Comparison of ENCODE assay signal across 33 cellular contexts in the genomic region with DNA sequence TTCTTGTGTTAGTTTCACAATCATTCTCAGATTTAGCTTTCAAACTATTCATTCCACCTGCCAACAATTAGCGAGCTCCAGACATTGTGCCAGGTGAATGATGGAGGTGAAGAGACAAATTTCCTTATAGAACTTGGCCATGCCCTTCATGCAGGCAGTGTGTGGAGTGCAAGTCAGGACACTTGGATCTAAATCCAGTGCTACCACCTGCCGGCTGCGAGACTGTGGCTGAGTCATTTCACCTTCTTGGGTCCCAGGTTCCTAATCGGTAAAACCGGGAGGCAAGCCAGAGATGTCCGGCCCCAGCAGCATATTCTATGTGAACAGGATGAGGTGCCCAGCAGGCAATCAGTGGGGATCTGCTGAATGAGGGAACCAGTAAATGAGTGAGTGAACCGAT.
DNase-seq lines count a peak whose midpoint lies in the region; ATAC-seq and TF ChIP-seq lines count a peak whose summit lies in the region.
"Had no signal": no experiment of that assay in that cellular context is flagged by ENCODE, and none has a peak within 500 bp of the region (broad histone marks: within the 10 kb centered on the region; RNA-seq: fewer than 3 reads in every experiment).

No MANE protein-coding gene starts in this region.

- H3K4me3 ChIP-seq in mucosa of rectum (ENCODE audit: low read length in 2 of 2), result peak overlapping the region in 1 of 2 donors; percentile 33
- H3K4me3 ChIP-seq: gastrocnemius medialis, GM23248, lung, ovary, skin epidermis, upper lobe of left lung had no signal

- no peaks in the 10 kb centered on the region for H3K9me3 ChIP-seq in mucosa of rectum (ENCODE audit: control insufficient read depth in 2 of 2, low read length in 2 of 2)
- H3K9me3 ChIP-seq: gastrocnemius medialis, ovary, upper lobe of left lung had no signal

- no peaks in the 10 kb centered on the region for H3K36me3 ChIP-seq in mucosa of rectum (ENCODE audit: control insufficient read depth in 2 of 2, insufficient read depth in 2 of 2, low read length in 2 of 2)
- H3K36me3 ChIP-seq: gastrocnemius medialis, ovary, upper lobe of left lung had no signal

- CTCF ChIA-PET in HEK293T (lab: Yijun Ruan, JAX), result interaction anchor here (0.6 kb wide), 1 partner anchor 16 kb away, joined by 3 read pairs; no protein-coding TSS in a partner anchor

- H3K27me3 Mint-ChIP-seq in dendritic cell treated with granulocyte-macrophage colony-stimulating factor and Interleukin-4, amounts not matched to agents 40 ng/mL and 50 ng/mL, for 4 days, result peaks cover 4% of the 10 kb centered on the region

- H3K27ac Mint-ChIP-seq in dendritic cell treated with granulocyte-macrophage colony-stimulating factor and Interleukin-4, amounts not matched to agents 40 ng/mL and 50 ng/mL, for 4 days, result peak overlapping the region; percentile 48
- H3K27ac Mint-ChIP-seq: activated naive CD8-positive, alpha-beta T cell treated with anti-CD3 and anti-CD28 coated beads, Interleukin-2, amount 50 U/mL, for 24 hours; activated T-cell treated with anti-CD3 and anti-CD28 coated beads, Interleukin-2, amount 50 U/mL, for 72 hours; CD4-positive, CD25-positive, alpha-beta regulatory T cell; endodermal cell; HFFc6; stimulated activated naive B cell treated with anti-CD40 and anti-IgM and Interleukin-4, amounts not matched to agents 10 μg/mL and 1 μg/mL and 100 μg/mL, for 72 hours; T-helper 1 cell treated with Interleukin-12 subunit alpha and Interleukin-12 subunit beta and Interleukin-4 antibody, amounts not matched to agents 30 μg/mL and 1 μg/mL, for 36 hours had no signal

- peaks cover 71% of the 10 kb centered on the region for H3K4me1 Mint-ChIP-seq in dendritic cell treated with granulocyte-macrophage colony-stimulating factor and Interleukin-4, amounts not matched to agents 40 ng/mL and 50 ng/mL, for 4 days (ENCODE audit: low read depth)

- no peak for TF ChIP-seq CTCF in C4-2B (conservative IDR thresholded peaks at IDR 0.05)

- no peaks in the 10 kb centered on the region for H3K27me3 ChIP-seq in mucosa of rectum (ENCODE audit: control insufficient read depth in 2 of 2, insufficient read depth in 2 of 2, low read length in 2 of 2)
- H3K27me3 ChIP-seq: ovary, upper lobe of left lung had no signal

- H3K36me3 Mint-ChIP-seq in dendritic cell treated with granulocyte-macrophage colony-stimulating factor and Interleukin-4, amounts not matched to agents 40 ng/mL and 50 ng/mL, for 4 days (ENCODE audit: low read depth), result no peaks in the 10 kb centered on the region
- H3K36me3 Mint-ChIP-seq: CD4-positive, CD25-positive, alpha-beta regulatory T cell; stimulated activated naive B cell treated with anti-CD40 and anti-IgM and Interleukin-4, amounts not matched to agents 10 μg/mL and 1 μg/mL and 100 μg/mL, for 72 hours had no signal

- intact Hi-C loops in dendritic cell treated with granulocyte-macrophage colony-stimulating factor and Interleukin-4, amounts not matched to agents 40 ng/mL and 50 ng/mL, for 4 days (cut with micrococcal nuclease), result no loop called here

- H3K27ac ChIP-seq in C4-2B, result peak overlapping the region; percentile 49
- H3K27ac ChIP-seq in mucosa of rectum (ENCODE audit: low read depth in 2 of 2, low read length in 2 of 2), result peak overlapping the region; percentile 97 to 98
- H3K27ac ChIP-seq: gastrocnemius medialis, GM23248, ovary had no signal

- no peak overlapping the region for H3K4me3 Mint-ChIP-seq in dendritic cell treated with granulocyte-macrophage colony-stimulating factor and Interleukin-4, amounts not matched to agents 40 ng/mL and 50 ng/mL, for 4 days
- H3K4me3 Mint-ChIP-seq: activated naive CD8-positive, alpha-beta T cell treated with anti-CD3 and anti-CD28 coated beads, Interleukin-2, amount 50 U/mL, for 24 hours; activated T-cell treated with anti-CD3 and anti-CD28 coated beads, Interleukin-2, amount 50 U/mL, for 72 hours; CD4-positive, CD25-positive, alpha-beta regulatory T cell; endodermal cell; HFFc6; neural crest cell; stimulated activated naive B cell treated with anti-CD40 and anti-IgM and Interleukin-4, amounts not matched to agents 10 μg/mL and 1 μg/mL and 100 μg/mL, for 72 hours; T-helper 1 cell treated with Interleukin-12 subunit alpha and Interleukin-12 subunit beta and Interleukin-4 antibody, amounts not matched to agents 30 μg/mL and 1 μg/mL, for 36 hours had no signal

- peak overlapping the region in 1 of 2 donors; percentile 9 for H3K9ac ChIP-seq in mucosa of rectum (ENCODE audit: low read depth in 1 of 2, low read length in 2 of 2)
- H3K9ac ChIP-seq: GM23248 had no signal

- H3K9me3 Mint-ChIP-seq in dendritic cell treated with granulocyte-macrophage colony-stimulating factor and Interleukin-4, amounts not matched to agents 40 ng/mL and 50 ng/mL, for 4 days, result no peaks in the 10 kb centered on the region
- H3K9me3 Mint-ChIP-seq: activated naive CD8-positive, alpha-beta T cell treated with anti-CD3 and anti-CD28 coated beads, Interleukin-2, amount 50 U/mL, for 24 hours; activated T-cell treated with anti-CD3 and anti-CD28 coated beads, Interleukin-2, amount 50 U/mL, for 72 hours; endodermal cell; HFFc6; neural crest cell; stimulated activated naive B cell treated with anti-CD40 and anti-IgM and Interleukin-4, amounts not matched to agents 10 μg/mL and 1 μg/mL and 100 μg/mL, for 72 hours; T-helper 1 cell treated with Interleukin-12 subunit alpha and Interleukin-12 subunit beta and Interleukin-4 antibody, amounts not matched to agents 30 μg/mL and 1 μg/mL, for 36 hours had no signal

- DNase-seq in NCI-H774 (lab: John Stamatoyannopoulos, UW) (peak; percentile 10), GM03348 (ENCODE audit: low spot score) (no peak), GM19238 (ENCODE audit: insufficient read length, low spot score) (no peak), HEK293T (ENCODE audit: extremely low spot score) (no peak)
- DNase-seq: activated CD4-positive, alpha-beta T cell treated with anti-CD3 and anti-CD28 coated beads, Interleukin-2, amount 50 U/mL, for 48 hours; activated CD4-positive, CD25-positive, alpha-beta regulatory T cell treated with anti-CD3 and anti-CD28 coated beads, Interleukin-2, amount 50 U/mL, for 72 hours; activated naive CD8-positive, alpha-beta T cell treated with anti-CD3 and anti-CD28 coated beads, Interleukin-2, amount 50 U/mL, for 24 hours; activated T-cell treated with anti-CD3 and anti-CD28 coated beads, Interleukin-2, amount 50 U/mL, for 72 hours; CD4-positive, CD25-positive, alpha-beta regulatory T cell; central memory CD4-positive, alpha-beta T cell; endodermal cell; gastrocnemius medialis; GM23248; HFFc6; Karpas-422; MV-4-11; NCI-H187; NCI-H524; OCI-M1; ovary; retina; stimulated activated naive B cell treated with anti-CD40 and anti-IgM and Interleukin-4, amounts not matched to agents 10 μg/mL and 1 μg/mL and 100 μg/mL, for 72 hours; upper lobe of left lung had no signal

- POLR2A ChIA-PET in HEK293T (lab: Yijun Ruan, JAX), result no interaction called here

- peaks cover 43 to 71% of the 10 kb centered on the region in 2 donors for H3K4me1 ChIP-seq in mucosa of rectum (ENCODE audit: control insufficient read depth in 2 of 2, insufficient read depth in 2 of 2, low read length in 2 of 2)
- H3K4me1 ChIP-seq: gastrocnemius medialis had no signal

- ATAC-seq in HG03342 (IDR thresholded peaks at IDR 0.05; ENCODE audit: unreplicated experiment), result no peak
- ATAC-seq: activated naive CD8-positive, alpha-beta T cell treated with anti-CD3 and anti-CD28 coated beads, Interleukin-2, amount 50 U/mL, for 24 hours; activated T-cell treated with anti-CD3 and anti-CD28 coated beads, Interleukin-2, amount 50 U/mL, for 72 hours; gastrocnemius medialis; Right ventricle myocardium inferior; SK-N-SH treated with all-trans-retinoic acid at 6 μM for 48 hours; stimulated activated naive B cell treated with anti-CD40 and anti-IgM and Interleukin-4, amounts not matched to agents 10 μg/mL and 1 μg/mL and 100 μg/mL, for 72 hours had no signal

TF ChIP-seq in HEK293T, 16 proteins besides CTCF, POLR2A, EP300 and RAD21:
- no peak for TF ChIP-seq CTBP1 (IDR thresholded peaks at IDR 0.05; ENCODE audit: borderline replicate concordance)
- no peak for TF ChIP-seq SP1 (IDR thresholded peaks at IDR 0.05)
- no peak for TF ChIP-seq FOXM1 (IDR thresholded peaks at IDR 0.05; ENCODE audit: borderline replicate concordance)
- TF ChIP-seq HDGF (IDR thresholded peaks at IDR 0.05; ENCODE audit: borderline replicate concordance), result no peak
- no peak for TF ChIP-seq ARNT (IDR thresholded peaks at IDR 0.05)
- TF ChIP-seq ZNF384 (IDR thresholded peaks at IDR 0.05), result no peak
- TF ChIP-seq BHLHE40 (IDR thresholded peaks at IDR 0.05; ENCODE audit: borderline replicate concordance), result no peak
- no peak for TF ChIP-seq L3MBTL2 (conservative IDR thresholded peaks at IDR 0.05)
- TF ChIP-seq PKNOX1 (IDR thresholded peaks at IDR 0.05), result no peak
